In genomic region chr1:21307210-21307609, GRCh38 we compare ENCODE assay signal across 16 cellular contexts. TPM values are rescaled to one million over a fixed set of nuclear protein-coding genes. Genes with fewer than 3 reads are reported as not detected.
DNase-seq lines count a peak whose midpoint lies in the region; ATAC-seq and TF ChIP-seq lines count a peak whose summit lies in the region.
"Had no signal": no experiment of that assay in that cellular context is flagged by ENCODE, and none has a peak within 500 bp of the region (broad histone marks: within the 10 kb centered on the region; RNA-seq: fewer than 3 reads in every experiment).

No MANE protein-coding gene starts in this region.

- no peak for TF ChIP-seq POLR2A in tibial nerve (IDR thresholded peaks at IDR 0.05)

- CTCF ChIA-PET in activated naive CD4-positive, alpha-beta T cell treated with anti-CD3 and anti-CD28 coated beads for 36 hours (lab: Charles Lee), result no interaction called here
- CTCF ChIA-PET in activated naive CD4-positive, alpha-beta T cell treated with anti-CD3 and anti-CD28 coated beads, Interleukin-2, amount 10 ng/mL, durations not matched to agents 7 days and 5 days (lab: Charles Lee), result interaction anchor here (1.5 kb wide), 1 partner anchor 8 kb away, joined by 4 read pairs; no protein-coding TSS in a partner anchor

- peak overlapping the region; percentile 63 for H3K27ac Mint-ChIP-seq in activated naive CD4-positive, alpha-beta T cell treated with anti-CD3 and anti-CD28 coated beads for 36 hours
- H3K27ac Mint-ChIP-seq in activated naive CD4-positive, alpha-beta T cell treated with anti-CD3 and anti-CD28 coated beads, Interleukin-2, amount 10 ng/mL, durations not matched to agents 7 days and 5 days, result no peak overlapping the region
- H3K27ac Mint-ChIP-seq in activated T-helper 1 cell treated with anti-CD3 and anti-CD28 coated beads, Interleukin-12 subunit alpha, Interleukin-12 subunit beta, Interleukin-2, Interleukin-4 antibody, amounts not matched to agents 30 ng/mL and 10 ng/mL and 1 ng/mL, durations not matched to agents 14 hours and 24 hours and 36 hours, result peak overlapping the region; percentile 80

- no peak overlapping the region for H3K4me3 Mint-ChIP-seq in activated naive CD4-positive, alpha-beta T cell treated with anti-CD3 and anti-CD28 coated beads for 36 hours
- no peak overlapping the region for H3K4me3 Mint-ChIP-seq in activated naive CD4-positive, alpha-beta T cell treated with anti-CD3 and anti-CD28 coated beads, Interleukin-2, amount 10 ng/mL, durations not matched to agents 7 days and 5 days
- no peak overlapping the region for H3K4me3 Mint-ChIP-seq in activated T-helper 1 cell treated with anti-CD3 and anti-CD28 coated beads, Interleukin-12 subunit alpha, Interleukin-12 subunit beta, Interleukin-2, Interleukin-4 antibody, amounts not matched to agents 30 ng/mL and 10 ng/mL and 1 ng/mL, durations not matched to agents 14 hours and 24 hours and 36 hours
- H3K4me3 Mint-ChIP-seq: activated B cell treated with CpG ODN at 0.5 μM for 24 hours had no signal

- 70 to 79% methylated on average over 7 of the region's 7 CpGs for WGBS in tibial nerve, 2 donors

- no peaks in the 10 kb centered on the region for H3K9me3 Mint-ChIP-seq in activated naive CD4-positive, alpha-beta T cell treated with anti-CD3 and anti-CD28 coated beads for 36 hours
- H3K9me3 Mint-ChIP-seq in activated naive CD4-positive, alpha-beta T cell treated with anti-CD3 and anti-CD28 coated beads, Interleukin-2, amount 10 ng/mL, durations not matched to agents 7 days and 5 days, result no peaks in the 10 kb centered on the region
- no peaks in the 10 kb centered on the region for H3K9me3 Mint-ChIP-seq in activated T-helper 1 cell treated with anti-CD3 and anti-CD28 coated beads, Interleukin-12 subunit alpha, Interleukin-12 subunit beta, Interleukin-2, Interleukin-4 antibody, amounts not matched to agents 30 ng/mL and 10 ng/mL and 1 ng/mL, durations not matched to agents 14 hours and 24 hours and 36 hours
- H3K9me3 Mint-ChIP-seq: activated B cell treated with CpG ODN at 0.5 μM for 24 hours had no signal

- peaks cover 76% of the 10 kb centered on the region for H3K4me1 Mint-ChIP-seq in activated naive CD4-positive, alpha-beta T cell treated with anti-CD3 and anti-CD28 coated beads for 36 hours (ENCODE audit: low read depth)
- H3K4me1 Mint-ChIP-seq in activated naive CD4-positive, alpha-beta T cell treated with anti-CD3 and anti-CD28 coated beads, Interleukin-2, amount 10 ng/mL, durations not matched to agents 7 days and 5 days, result peaks cover 64% of the 10 kb centered on the region
- H3K4me1 Mint-ChIP-seq in activated T-helper 1 cell treated with anti-CD3 and anti-CD28 coated beads, Interleukin-12 subunit alpha, Interleukin-12 subunit beta, Interleukin-2, Interleukin-4 antibody, amounts not matched to agents 30 ng/mL and 10 ng/mL and 1 ng/mL, durations not matched to agents 14 hours and 24 hours and 36 hours (ENCODE audit: low read depth), result peaks cover 47% of the 10 kb centered on the region

- H3K9me3 ChIP-seq in muscle layer of colon (ENCODE audit: low read length) (no peaks in the 10 kb centered on the region), tibial nerve (no peaks in the 10 kb centered on the region)
- H3K9me3 ChIP-seq: heart left ventricle, spleen, thyroid gland had no signal

- no peak overlapping the region for H3K9ac ChIP-seq in muscle layer of colon (ENCODE audit: low read length)

- H3K4me1 ChIP-seq in muscle layer of colon (ENCODE audit: insufficient read depth, low read length), result peaks cover 83% of the 10 kb centered on the region
- H3K4me1 ChIP-seq in tibial nerve, result peaks cover 5 to 98% (median 71%) of the 10 kb centered on the region in 4 donors

- no peak for TF ChIP-seq EP300 in tibial nerve (IDR thresholded peaks at IDR 0.05)

- DNase-seq in activated naive CD4-positive, alpha-beta T cell treated with anti-CD3 and anti-CD28 coated beads for 36 hours, result no peak
- no peak for DNase-seq in activated naive CD4-positive, alpha-beta T cell treated with anti-CD3 and anti-CD28 coated beads, Interleukin-2, amount 10 ng/mL, durations not matched to agents 7 days and 5 days
- DNase-seq in activated T-helper 1 cell treated with anti-CD3 and anti-CD28 coated beads, Interleukin-12 subunit alpha, Interleukin-12 subunit beta, Interleukin-2, Interleukin-4 antibody, amounts not matched to agents 30 ng/mL and 10 ng/mL and 1 ng/mL, durations not matched to agents 14 hours and 24 hours and 36 hours (ENCODE audit: low spot score), result no peak
- no peak for DNase-seq in tibial nerve (ENCODE audit: low spot score in 2 of 2)
- DNase-seq: activated B cell treated with CpG ODN at 0.5 μM for 24 hours; central memory CD4-positive, alpha-beta T cell; heart left ventricle; NCI-H1092 treated with DMSO at 0.1 percent for 48 hours; spleen; thyroid gland had no signal

- TF ChIP-seq CTCF in tibial nerve (IDR thresholded peaks at IDR 0.05), result no peak

- peaks cover 17% of the 10 kb centered on the region for H3K36me3 Mint-ChIP-seq in activated naive CD4-positive, alpha-beta T cell treated with anti-CD3 and anti-CD28 coated beads for 36 hours (ENCODE audit: low read depth)
- peaks cover 15% of the 10 kb centered on the region for H3K36me3 Mint-ChIP-seq in activated naive CD4-positive, alpha-beta T cell treated with anti-CD3 and anti-CD28 coated beads, Interleukin-2, amount 10 ng/mL, durations not matched to agents 7 days and 5 days
- H3K36me3 Mint-ChIP-seq in activated T-helper 1 cell treated with anti-CD3 and anti-CD28 coated beads, Interleukin-12 subunit alpha, Interleukin-12 subunit beta, Interleukin-2, Interleukin-4 antibody, amounts not matched to agents 30 ng/mL and 10 ng/mL and 1 ng/mL, durations not matched to agents 14 hours and 24 hours and 36 hours (ENCODE audit: low read depth), result peaks cover 9% of the 10 kb centered on the region

- ATAC-seq in GM18511 (IDR thresholded peaks at IDR 0.05; ENCODE audit: unreplicated experiment), result no peak
- ATAC-seq in HG03280 (IDR thresholded peaks at IDR 0.05; ENCODE audit: unreplicated experiment), result no peak
- ATAC-seq in HG02623 (IDR thresholded peaks at IDR 0.05; ENCODE audit: unreplicated experiment), result no peak
- ATAC-seq: HepG2 had no signal

- H3K4me3 ChIP-seq in muscle layer of colon (ENCODE audit: low read depth in 1 of 2, low read length in 2 of 2) (no peak overlapping the region), tibial nerve (no peak overlapping the region)
- H3K4me3 ChIP-seq: GM12878, heart left ventricle, spleen, thyroid gland had no signal

- peak overlapping the region; percentile 79 for H3K27ac ChIP-seq in muscle layer of colon (ENCODE audit: low read depth, low read length)
- peak overlapping the region; percentile 69 to 98 (median 84) for H3K27ac ChIP-seq in tibial nerve

- intact Hi-C loops in activated naive CD4-positive, alpha-beta T cell treated with anti-CD3 and anti-CD28 coated beads for 36 hours (cut with micrococcal nuclease), result no loop called here
- intact Hi-C loops in activated T-helper 1 cell treated with anti-CD3 and anti-CD28 coated beads, Interleukin-12 subunit alpha, Interleukin-12 subunit beta, Interleukin-2, Interleukin-4 antibody, amounts not matched to agents 30 ng/mL and 10 ng/mL and 1 ng/mL, durations not matched to agents 14 hours and 24 hours and 36 hours (cut with micrococcal nuclease), result no loop called here

- H3K36me3 ChIP-seq in muscle layer of colon (ENCODE audit: insufficient read depth, low read length), result no peaks in the 10 kb centered on the region
- no peaks in the 10 kb centered on the region for H3K36me3 ChIP-seq in tibial nerve
- H3K36me3 ChIP-seq: heart left ventricle, spleen, thyroid gland had no signal

- H3K27me3 ChIP-seq in muscle layer of colon (ENCODE audit: control insufficient read depth in 1 of 2, insufficient read depth in 2 of 2, low read length in 2 of 2), result no peaks in the 10 kb centered on the region
- no peaks in the 10 kb centered on the region for H3K27me3 ChIP-seq in tibial nerve
- H3K27me3 ChIP-seq: heart left ventricle, spleen, thyroid gland had no signal

- H3K27me3 Mint-ChIP-seq in activated naive CD4-positive, alpha-beta T cell treated with anti-CD3 and anti-CD28 coated beads for 36 hours (ENCODE audit: low read depth), result no peaks in the 10 kb centered on the region
- no peaks in the 10 kb centered on the region for H3K27me3 Mint-ChIP-seq in activated naive CD4-positive, alpha-beta T cell treated with anti-CD3 and anti-CD28 coated beads, Interleukin-2, amount 10 ng/mL, durations not matched to agents 7 days and 5 days
- H3K27me3 Mint-ChIP-seq in activated T-helper 1 cell treated with anti-CD3 and anti-CD28 coated beads, Interleukin-12 subunit alpha, Interleukin-12 subunit beta, Interleukin-2, Interleukin-4 antibody, amounts not matched to agents 30 ng/mL and 10 ng/mL and 1 ng/mL, durations not matched to agents 14 hours and 24 hours and 36 hours (ENCODE audit: insufficient read depth), result no peaks in the 10 kb centered on the region
- H3K27me3 Mint-ChIP-seq: activated B cell treated with CpG ODN at 0.5 μM for 24 hours had no signal

RNA-seq across cellular contexts. Expression of gene ECE1, which starts 16.9 kb away (rescaled TPM):
- total RNA-seq in activated naive CD4-positive, alpha-beta T cell treated with anti-CD3 and anti-CD28 coated beads for 36 hours, result 100 to 1,000 TPM; 160 to 166 TPM
- 139 and 140 TPM in 2 replicates for total RNA-seq in activated T-helper 1 cell treated with anti-CD3 and anti-CD28 coated beads, Interleukin-12 subunit alpha, Interleukin-12 subunit beta, Interleukin-2, Interleukin-4 antibody, amounts not matched to agents 30 ng/mL and 10 ng/mL and 1 ng/mL, durations not matched to agents 14 hours and 24 hours and 36 hours
- total RNA-seq in tibial nerve, result 100 to 1,000 TPM in 2 of 4 donors, 10 to 100 TPM in 2; 84.1 to 128 (median 110) TPM
